In the genomic region with DNA sequence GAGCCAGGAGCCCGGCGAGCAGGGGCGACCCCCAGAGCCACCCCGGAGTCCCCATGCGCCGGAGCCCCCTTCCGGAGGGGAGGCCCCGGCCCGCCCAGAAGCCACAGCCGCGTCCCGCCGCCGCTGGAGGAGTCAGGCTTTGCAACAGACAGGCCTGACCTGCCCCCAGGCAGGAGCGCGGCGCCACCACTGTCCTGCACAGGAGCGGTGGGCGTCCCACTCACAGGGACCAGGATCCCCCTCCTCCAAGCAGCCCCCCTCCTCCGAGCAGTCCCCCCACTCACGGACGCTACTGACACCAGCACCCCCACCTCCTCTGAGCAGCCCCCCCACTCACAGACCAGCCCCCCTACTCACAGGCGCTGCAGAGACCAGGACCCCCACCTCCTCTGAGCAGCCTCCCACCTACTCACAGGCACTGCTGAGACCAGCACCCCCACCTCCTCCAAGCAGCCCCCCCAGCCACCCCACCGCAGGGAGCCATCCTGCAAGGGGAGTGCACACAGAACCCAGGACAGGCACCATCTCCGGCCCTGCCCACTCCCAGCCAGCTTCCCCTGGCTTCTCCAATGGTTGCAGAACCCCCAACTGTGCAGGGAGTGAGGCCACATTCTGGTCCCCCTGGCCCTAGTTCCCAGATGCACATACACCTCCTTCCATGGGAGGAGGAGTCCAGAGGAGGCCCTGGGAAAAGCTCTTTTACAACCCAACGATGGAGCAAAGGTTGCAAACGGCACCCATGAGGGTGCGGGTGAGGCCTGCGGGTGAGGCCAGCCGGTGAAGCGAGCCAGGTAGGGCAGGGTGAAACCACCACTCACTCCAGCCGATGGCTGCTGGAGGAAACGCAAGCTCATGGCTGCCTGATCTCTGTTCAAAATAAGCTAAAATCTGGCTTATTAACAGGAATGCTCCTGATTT, we compare ENCODE assay signal across 7 cellular contexts.
DNase-seq lines count a peak whose midpoint lies in the region; ATAC-seq and TF ChIP-seq lines count a peak whose summit lies in the region.

No MANE protein-coding gene starts in this region.

- ATAC-seq in GM19035 (IDR thresholded peaks at IDR 0.05; ENCODE audit: unreplicated experiment) (peak; percentile 11), heart left ventricle (peak in 2 of 4 donors; percentile 3 to 6), GM21526 (IDR thresholded peaks at IDR 0.05; ENCODE audit: low FRiP score, unreplicated experiment) (no peak), GM19467 (IDR thresholded peaks at IDR 0.05; ENCODE audit: unreplicated experiment) (no peak)

- H3K36me3 ChIP-seq in heart left ventricle, result peaks cover 0 to 10% (median 0%) of the 10 kb centered on the region in 9 donors
- no peaks in the 10 kb centered on the region for H3K36me3 ChIP-seq in rectal smooth muscle tissue (ENCODE audit: control insufficient read depth, insufficient read depth, low read length)

- WGBS in heart left ventricle, 4 donors, result 13 to 40% (median 19%) methylated on average over 11 to 33 of the region's 33 CpGs

- no peaks in the 10 kb centered on the region for H3K27me3 ChIP-seq in heart left ventricle
- no peaks in the 10 kb centered on the region for H3K27me3 ChIP-seq in rectal smooth muscle tissue (ENCODE audit: control insufficient read depth, insufficient read depth, low read length)

- intact Hi-C loops in heart left ventricle (cut with DNase I), result loop anchor here in 2 of 10 donors (5.0 kb wide), 3 partner anchors 33 to 53 kb away; no protein-coding TSS in a partner anchor

- TF ChIP-seq CTCF in heart left ventricle (IDR thresholded peaks at IDR 0.05), result peak in 2 of 12 donors; percentile 11 to 20

- DNase-seq in HuH-7 (ENCODE audit: low spot score) (peak; percentile 59), heart left ventricle (peak in 4 of 5 donors; percentile 60 to 81 (median 68))
- DNase-seq in activated CD8-positive, alpha-beta memory T cell treated with anti-CD3 and anti-CD28 coated beads, Interleukin-2, amount 50 U/mL, for 48 hours, result peak; percentile 81

- peak overlapping the region; percentile 60 to 86 (median 74) for H3K4me3 ChIP-seq in heart left ventricle
- H3K4me3 ChIP-seq in rectal smooth muscle tissue (ENCODE audit: low read length), result peak overlapping the region; percentile 70

- H3K9ac ChIP-seq in rectal smooth muscle tissue (ENCODE audit: low read length), result peak overlapping the region; percentile 10

- no peak for TF ChIP-seq POLR2A in heart left ventricle (IDR thresholded peaks at IDR 0.05)

- H3K4me1 ChIP-seq in heart left ventricle (peaks cover 13 to 78% (median 63%) of the 10 kb centered on the region in 12 donors), rectal smooth muscle tissue (ENCODE audit: control insufficient read depth, insufficient read depth, low read length) (peaks cover 13% of the 10 kb centered on the region)

- H3K27ac ChIP-seq in heart left ventricle (peak overlapping the region; percentile 92 to 99 (median 96)), rectal smooth muscle tissue (ENCODE audit: low read depth, low read length) (peak overlapping the region; percentile 82)

- no peaks in the 10 kb centered on the region for H3K9me3 ChIP-seq in heart left ventricle
